In genomic region chr15:33201376-33202189, GRCh38 we compare ENCODE assay signal across 8 cellular contexts. TPM values are rescaled to one million over a fixed set of nuclear protein-coding genes. Genes with fewer than 3 reads are reported as not detected.
A peak's percentile ranks its signal among the peaks of the same experiment; 100 is the strongest.
DNase-seq lines count a peak whose midpoint lies in the region; ATAC-seq, FAIRE-seq and TF ChIP-seq lines count a peak whose summit lies in the region.

No MANE protein-coding gene starts in this region.

- H3K4me3 Mint-ChIP-seq in T-cell = peak overlapping the region; percentile 68 to 73 (median 71)
- H3K4me3 Mint-ChIP-seq in astrocyte (ENCODE audit: unreplicated experiment) = peak overlapping the region; percentile 60

- H3K9me3 ChIP-seq in HUES64 (ENCODE audit: insufficient read depth, low read depth, low read length) (no peaks in the 10 kb centered on the region), astrocyte (ENCODE audit: insufficient read depth, low read depth, low read length) (no peaks in the 10 kb centered on the region), keratinocyte (ENCODE audit: control insufficient read depth, low read depth, low read length) (no peaks in the 10 kb centered on the region)

- H3K9me3 Mint-ChIP-seq in T-cell = no peaks in the 10 kb centered on the region
- no peaks in the 10 kb centered on the region for H3K9me3 Mint-ChIP-seq in astrocyte (ENCODE audit: unreplicated experiment)

- peak overlapping the region; percentile 60 for H3K4me2 ChIP-seq in astrocyte (ENCODE audit: low read length)
- H3K4me2 ChIP-seq in keratinocyte (ENCODE audit: control insufficient read depth, extremely low read depth, insufficient read depth, low read depth, low read length) = peak overlapping the region; percentile 86

- no peaks in the 10 kb centered on the region for H3K9me1 ChIP-seq in keratinocyte (ENCODE audit: control insufficient read depth, extremely low read depth, insufficient read depth, low read length)

- H3K4me1 ChIP-seq in HUES64 (ENCODE audit: insufficient read depth, low read length) (peaks cover 31% of the 10 kb centered on the region), astrocyte (ENCODE audit: insufficient read depth, low read length) (peaks cover 17% of the 10 kb centered on the region), keratinocyte (ENCODE audit: control insufficient read depth, extremely low read depth, insufficient read depth, low read length) (peaks cover 16% of the 10 kb centered on the region)

- dilution Hi-C loops in keratinocyte (cut with MboI; ENCODE audit: extremely low pct_ligation_motif_present, low sequenced_read_pairs) = no loop called here

- H3K27me3 ChIP-seq in HUES64 (ENCODE audit: insufficient read depth, low read length) (no peaks in the 10 kb centered on the region), astrocyte (ENCODE audit: insufficient read depth, low read length) (peaks cover 4% of the 10 kb centered on the region), keratinocyte (ENCODE audit: control insufficient read depth, extremely low read depth, insufficient read depth, low read length) (no peaks in the 10 kb centered on the region)

- H3K36me3 Mint-ChIP-seq in T-cell (no peaks in the 10 kb centered on the region), astrocyte (ENCODE audit: low read depth, unreplicated experiment) (no peaks in the 10 kb centered on the region)

- POLR2A ChIA-PET in T-cell (lab: Charles Lee) = no interaction called here

- H3K9ac ChIP-seq in HUES64 (ENCODE audit: low read depth, low read length) (peak overlapping the region; percentile 61; the same call in 1 of the 2 replicates), astrocyte (ENCODE audit: low read length) (peak overlapping the region; percentile 3), keratinocyte (ENCODE audit: control insufficient read depth, extremely low read depth, insufficient read depth, low read length) (peak overlapping the region; percentile 22)

- DNase-seq in ELF-1 (ENCODE audit: low read depth, low spot score) = peak; percentile 97
- peak in 23 of 34 experiments; percentile 2 to 48 (median 14) for DNase-seq in T-cell
- peak; percentile 45 for DNase-seq in astrocyte (ENCODE audit: low read depth)
- peak; percentile 90 for DNase-seq in keratinocyte (ENCODE audit: low read depth, low spot score)
- DNase-seq in stimulated activated CD4-positive, alpha-beta T cell treated with anti-CD3 and anti-CD28 coated beads, Interleukin-4, amount 100 ng/mL, for 24 hours = peak; percentile 73
- no peak for DNase-seq in NCI-H1694 treated with DMSO at 0.1 percent for 48 hours (lab: John Stamatoyannopoulos, UW)

- WGBS in HUES64 = 55% methylated on average over 11 of the region's 11 CpGs

- FAIRE-seq in astrocyte (lab: Jason Lieb, UNC) (no peak), keratinocyte (lab: Jason Lieb, UNC) (peak; percentile 93)

- H2AFZ ChIP-seq in astrocyte (ENCODE audit: low read depth, low read length) = peak overlapping the region; percentile 34
- H2AFZ ChIP-seq in keratinocyte (ENCODE audit: control insufficient read depth, low read length) = no peak overlapping the region

- H3K79me2 ChIP-seq in astrocyte (ENCODE audit: insufficient read depth, low read length) (no peaks in the 10 kb centered on the region), keratinocyte (ENCODE audit: control insufficient read depth, insufficient read depth, low read length) (no peaks in the 10 kb centered on the region)

- peak overlapping the region; percentile 77 to 90 for H3K27ac Mint-ChIP-seq in T-cell
- peak overlapping the region; percentile 90 for H3K27ac Mint-ChIP-seq in astrocyte (ENCODE audit: unreplicated experiment)

- H3K36me3 ChIP-seq in HUES64 (ENCODE audit: insufficient read depth, low read length) (no peaks in the 10 kb centered on the region), astrocyte (ENCODE audit: insufficient read depth, low read length) (no peaks in the 10 kb centered on the region), keratinocyte (ENCODE audit: control insufficient read depth in 2 of 2, extremely low read depth in 1 of 2, insufficient read depth in 2 of 2, low read length in 2 of 2) (no peaks in the 10 kb centered on the region)

- CTCF ChIA-PET in T-cell (lab: Charles Lee) = interaction anchor here in 1 of 2 donors (1.1 kb wide), 1 partner anchor 26 kb away, joined by 4 read pairs; no protein-coding TSS in a partner anchor

- ATAC-seq in GM21526 (IDR thresholded peaks at IDR 0.05; ENCODE audit: low FRiP score, unreplicated experiment) (peak; percentile 74), T-cell (replicated peaks in 1 of 4) (peak; percentile 93 to 98 (median 98))

- H3K27me3 Mint-ChIP-seq in T-cell (no peaks in the 10 kb centered on the region), astrocyte (ENCODE audit: low read depth, unreplicated experiment) (no peaks in the 10 kb centered on the region)

- TF ChIP-seq CTCF in astrocyte (IDR thresholded peaks at IDR 0.05; ENCODE audit: insufficient read depth, low read depth, low read length) (peak; percentile 34), keratinocyte (optimal IDR thresholded peaks at IDR 0.05 in 1 of 3, IDR thresholded peaks at IDR 0.05 in 1 of 3, conservative IDR thresholded peaks at IDR 0.05 in 1 of 3; ENCODE audit: extremely low read depth in 1 of 3, insufficient read depth in 2 of 3, low read length in 3 of 3) (peak; percentile 55 to 59 (median 58))

- H3K27ac ChIP-seq in HUES64 (ENCODE audit: low read depth, low read length) (peak overlapping the region; percentile 65), astrocyte (ENCODE audit: low read depth, low read length) (no peak overlapping the region), keratinocyte (ENCODE audit: control insufficient read depth, insufficient read depth, low read length) (peak overlapping the region; percentile 48)

- peaks cover 8 to 15% (median 15%) of the 10 kb centered on the region in 3 donors for H3K4me1 Mint-ChIP-seq in T-cell
- peaks cover 23% of the 10 kb centered on the region for H3K4me1 Mint-ChIP-seq in astrocyte (ENCODE audit: low read depth, unreplicated experiment)

- H3K4me3 ChIP-seq in HUES64 (ENCODE audit: low read length) = no peak overlapping the region; the same call in 1 of the 2 replicates
- no peak overlapping the region for H3K4me3 ChIP-seq in astrocyte (ENCODE audit: insufficient read depth, low read depth, low read length)
- H3K4me3 ChIP-seq in keratinocyte (ENCODE audit: control insufficient read depth in 2 of 3, extremely low read depth in 1 of 3, insufficient read depth in 2 of 3, low read depth in 1 of 3, low read length in 3 of 3) = peak overlapping the region in 2 of 3 experiments; percentile 48 to 61

- H4K20me1 ChIP-seq in astrocyte (ENCODE audit: insufficient read depth, low read length) (no peaks in the 10 kb centered on the region), keratinocyte (ENCODE audit: control insufficient read depth, extremely low read depth, insufficient read depth, low read length) (no peaks in the 10 kb centered on the region)

RNA-seq across cellular contexts. Expression of gene FMN1, which starts 7.1 kb away (rescaled TPM):
- 0.90 TPM for polyA plus RNA-seq in HUES64 (2013, experiment 1 of 2)
- polyA plus RNA-seq in HUES64 (2013, experiment 2 of 2) = 0.89 TPM
- total RNA-seq in T-cell = 10 to 100 TPM in 3 of 5 donors, under 1 TPM in 2; 0.20 to 22.4 (median 14.9) TPM
- total RNA-seq in astrocyte = 5.3 and 5.8 TPM in 2 replicates
- polyA plus RNA-seq in keratinocyte = 0.15 to 0.71 TPM (median 0.40 TPM) in 3 replicates
- 1.9 TPM for polyA plus RNA-seq in keratinocyte (2011; ENCODE audit: low read depth)
- polyA plus RNA-seq in keratinocyte (2011; cell fraction: cytosol; rRNA removed) = 0.27 and 0.36 TPM in 2 replicates
- polyA plus RNA-seq in keratinocyte (2011; cell fraction: nucleus; rRNA removed) = 0.63 and 1.6 TPM in 2 replicates
- 0.62 and 0.93 TPM in 2 replicates for polyA plus RNA-seq in keratinocyte (2012; ENCODE audit: low replicate concordance)
- 0.92 to 3.3 TPM (median 1.2 TPM) in 3 replicates for polyA minus RNA-seq in keratinocyte
- 1.3 TPM for polyA minus RNA-seq in keratinocyte (2011; cell fraction: cytosol; rRNA and poly(A)+ RNA removed)
- 2.7 and 2.8 TPM in 2 replicates for polyA minus RNA-seq in keratinocyte (2011; cell fraction: nucleus; rRNA and poly(A)+ RNA removed)

Comparison
In these comparisons a context has a peak if more than half of its experiments do, and no peak if none do; other contexts are left out.
1. H3K4me3 ChIP-seq: peak in keratinocyte (2 of 3); none in HUES64 (single experiment) and astrocyte (single experiment).
2. H3K9ac ChIP-seq: peak in every context shown above with its lines; median percentile 61 in HUES64; 22 in keratinocyte; 3 in astrocyte.